6 cellular contexts compared by ENCODE assay signal in the genomic region with DNA sequence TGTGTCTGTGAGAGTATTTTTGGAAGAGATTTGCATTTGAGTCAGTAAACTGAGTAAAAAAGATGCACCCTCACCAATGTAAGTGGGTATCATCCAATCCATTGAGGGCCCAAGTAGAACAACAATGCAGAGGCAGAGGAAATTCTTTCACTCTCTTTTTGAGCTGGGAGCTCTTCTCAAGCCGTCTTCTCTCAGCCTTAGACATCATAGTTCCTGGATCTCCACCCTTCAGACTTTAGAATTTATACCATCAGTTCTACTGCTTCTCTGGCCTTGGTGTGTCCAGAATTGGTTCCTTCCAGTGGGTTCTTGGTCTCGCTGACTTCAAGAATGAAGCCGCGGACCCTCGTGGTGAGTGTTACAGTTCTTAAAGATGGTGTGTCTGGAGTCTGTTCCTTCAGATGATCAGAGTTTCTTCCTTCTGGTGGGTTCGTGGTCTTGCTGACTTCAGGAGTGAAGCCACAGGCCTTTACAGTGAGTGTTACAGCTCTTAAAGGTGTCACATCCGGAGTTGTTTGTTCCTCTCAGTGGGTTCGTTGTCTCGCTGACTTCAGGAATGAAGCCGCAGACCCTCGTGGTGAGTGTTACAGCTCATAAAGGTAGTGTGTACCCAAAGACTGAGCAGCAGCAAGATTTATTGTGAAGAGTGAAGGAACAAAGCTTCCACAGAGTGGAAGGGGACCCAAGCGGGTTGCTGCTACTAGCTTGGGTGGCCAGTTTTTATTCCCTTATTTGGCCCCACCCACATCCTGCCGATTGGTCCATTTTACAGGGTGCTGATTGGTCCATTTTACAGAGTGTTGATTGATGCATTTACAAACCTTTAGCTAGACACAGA.
DNase-seq lines count a peak whose midpoint lies in the region; ATAC-seq and TF ChIP-seq lines count a peak whose summit lies in the region.
"Not testable (repeated sequence)": the region's sequence is repeated elsewhere in the genome, so short reads cannot be mapped to it uniquely, and the experiment has no call there.

No MANE protein-coding gene starts in this region.

- not testable (repeated sequence) for H3K14ac ChIP-seq in IMR-90 (replicated peaks; ENCODE audit: low read depth, low read length)

- not testable (repeated sequence) for H2AFZ ChIP-seq in IMR-90 (replicated peaks; ENCODE audit: low read length, poor library complexity)

- not testable (repeated sequence) for BruUV-seq in IMR-90 (replicated peaks; lab: Mats Ljungman, UMichigan)

- H3K27me3 Mint-ChIP-seq in activated CD8-positive, alpha-beta T cell treated with anti-CD3 and anti-CD28 coated beads, Interleukin-2, amount 10 ng/mL, durations not matched to agents 7 days and 5 days (ENCODE audit: low read depth); activated naive CD8-positive, alpha-beta T cell treated with anti-CD3 and anti-CD28 coated beads for 36 hours; naive thymus-derived CD8-positive, alpha-beta T cell: not testable (repeated sequence)
- H3K27me3 Mint-ChIP-seq in central memory CD8-positive, alpha-beta T cell: peaks cover 12% of the 10 kb centered on the region

- H3K27ac Mint-ChIP-seq in activated CD8-positive, alpha-beta T cell treated with anti-CD3 and anti-CD28 coated beads, Interleukin-2, amount 10 ng/mL, durations not matched to agents 7 days and 5 days: peak overlapping the region; percentile 72
- H3K27ac Mint-ChIP-seq in activated naive CD8-positive, alpha-beta T cell treated with anti-CD3 and anti-CD28 coated beads for 36 hours: peak overlapping the region; percentile 59
- H3K27ac Mint-ChIP-seq in central memory CD8-positive, alpha-beta T cell (ENCODE audit: low read depth): peak overlapping the region; percentile 55
- peak overlapping the region in 6 of 10 donors; percentile 51 to 79 (median 58) for H3K27ac Mint-ChIP-seq in naive thymus-derived CD8-positive, alpha-beta T cell

- H2BK20ac ChIP-seq in IMR-90 (ENCODE audit: low read depth, low read length): 0 out of 2 replicates have a peak overlapping the region, but pooled peaks have one; percentile 28

- CTCF ChIA-PET in IMR-90 (lab: Yijun Ruan, JAX): interaction anchor here (1.3 kb wide), 1 partner anchor 420 kb away, joined by 4 read pairs; no protein-coding TSS in a partner anchor
- CTCF ChIA-PET in activated CD8-positive, alpha-beta T cell treated with anti-CD3 and anti-CD28 coated beads, Interleukin-2, amount 10 ng/mL, durations not matched to agents 7 days and 5 days (lab: Charles Lee): not testable (repeated sequence)

- H3K4me1 Mint-ChIP-seq in activated CD8-positive, alpha-beta T cell treated with anti-CD3 and anti-CD28 coated beads, Interleukin-2, amount 10 ng/mL, durations not matched to agents 7 days and 5 days (ENCODE audit: low read depth); activated naive CD8-positive, alpha-beta T cell treated with anti-CD3 and anti-CD28 coated beads for 36 hours; central memory CD8-positive, alpha-beta T cell; naive thymus-derived CD8-positive, alpha-beta T cell: not testable (repeated sequence)

- H3K4me1 ChIP-seq in IMR-90 (ENCODE audit: control insufficient read depth, insufficient read depth, low read length); spleen: not testable (repeated sequence)

- ATAC-seq in IMR-90 (ENCODE audit: low read depth): not testable (repeated sequence)
- ATAC-seq in activated CD8-positive, alpha-beta T cell treated with anti-CD3 and anti-CD28 coated beads, Interleukin-2, amount 10 ng/mL, durations not matched to agents 7 days and 5 days: peak; percentile 53
- peak; percentile 81 for ATAC-seq in central memory CD8-positive, alpha-beta T cell (replicated peaks; ENCODE audit: extremely low read depth, poor library complexity, severe bottlenecking)
- peak in 1 of 2 donors; percentile 55 for ATAC-seq in naive thymus-derived CD8-positive, alpha-beta T cell

- intact Hi-C loops in IMR-90 (cut with micrococcal nuclease); spleen (cut with DNase I; ENCODE audit: low total_unique reads): not testable (repeated sequence)

- H3K79me1 ChIP-seq in IMR-90 (ENCODE audit: low read depth in 1 of 2, low read length in 2 of 2): not testable (repeated sequence)

- not testable (repeated sequence) for H3K9me3 Mint-ChIP-seq in activated CD8-positive, alpha-beta T cell treated with anti-CD3 and anti-CD28 coated beads, Interleukin-2, amount 10 ng/mL, durations not matched to agents 7 days and 5 days (ENCODE audit: insufficient read depth); activated naive CD8-positive, alpha-beta T cell treated with anti-CD3 and anti-CD28 coated beads for 36 hours; central memory CD8-positive, alpha-beta T cell; naive thymus-derived CD8-positive, alpha-beta T cell

- 96% methylated on average over 8 of the region's 13 CpGs; no CpG with 5 or more reads in 1 of the 2 experiments for WGBS in IMR-90 (ENCODE audit: extremely low coverage in 2 of 2, insufficient read length in 1 of 2), 2 experiments
- 88 to 94% (median 91%) methylated on average over 13 of the region's 13 CpGs for WGBS in spleen, 5 donors

- not testable (repeated sequence) for H3K4me2 ChIP-seq in IMR-90 (ENCODE audit: low read depth, low read length)

- POLR2A ChIA-PET in IMR-90 (lab: Charles Lee; ENCODE audit: unreplicated experiment); activated CD8-positive, alpha-beta T cell treated with anti-CD3 and anti-CD28 coated beads, Interleukin-2, amount 10 ng/mL, durations not matched to agents 7 days and 5 days (lab: Charles Lee); naive thymus-derived CD8-positive, alpha-beta T cell (lab: Charles Lee): not testable (repeated sequence)

- not testable (repeated sequence) for H3K9me1 ChIP-seq in IMR-90 (ENCODE audit: insufficient read depth, low read length)

- H4K5ac ChIP-seq in IMR-90 (ENCODE audit: low read depth, low read length): not testable (repeated sequence)

- peak overlapping the region; percentile 30; the same call in 1 of the 2 replicates for H2BK120ac ChIP-seq in IMR-90 (ENCODE audit: low read depth, low read length)

- H3K56ac ChIP-seq in IMR-90 (ENCODE audit: extremely low read depth, insufficient read depth, low read length): not testable (repeated sequence)

- TF ChIP-seq POLR2A in IMR-90 (IDR thresholded peaks at IDR 0.05; ENCODE audit: low read depth, low read length); spleen (IDR thresholded peaks at IDR 0.05): not testable (repeated sequence)

- not testable (repeated sequence) for H3K36me3 Mint-ChIP-seq in activated CD8-positive, alpha-beta T cell treated with anti-CD3 and anti-CD28 coated beads, Interleukin-2, amount 10 ng/mL, durations not matched to agents 7 days and 5 days (ENCODE audit: low read depth); activated naive CD8-positive, alpha-beta T cell treated with anti-CD3 and anti-CD28 coated beads for 36 hours; central memory CD8-positive, alpha-beta T cell (ENCODE audit: insufficient read depth); naive thymus-derived CD8-positive, alpha-beta T cell

- not testable (repeated sequence) for H3K4me3 Mint-ChIP-seq in activated CD8-positive, alpha-beta T cell treated with anti-CD3 and anti-CD28 coated beads, Interleukin-2, amount 10 ng/mL, durations not matched to agents 7 days and 5 days; activated naive CD8-positive, alpha-beta T cell treated with anti-CD3 and anti-CD28 coated beads for 36 hours
- H3K4me3 Mint-ChIP-seq in central memory CD8-positive, alpha-beta T cell: peak overlapping the region; percentile 20
- H3K4me3 Mint-ChIP-seq in naive thymus-derived CD8-positive, alpha-beta T cell: peak overlapping the region in 4 of 10 donors; percentile 37 to 64 (median 46)

- in situ Hi-C loops in IMR-90 (cut with MboI; ENCODE audit: low sequenced_read_pairs): loop anchor here (25.0 kb wide), 1 partner anchor 1286 kb away; no protein-coding TSS in a partner anchor

- not testable (repeated sequence) for H3K18ac ChIP-seq in IMR-90 (ENCODE audit: low read depth, low read length)

- H3K4ac ChIP-seq in IMR-90 (ENCODE audit: low read depth, low read length): peak overlapping the region; percentile 12; the same call in 1 of the 2 replicates

- not testable (repeated sequence) for H3K4me3 ChIP-seq in IMR-90 (ENCODE audit: insufficient read depth, low read depth, low read length); spleen

- not testable (repeated sequence) for H3K36me3 ChIP-seq in IMR-90 (ENCODE audit: control insufficient read depth, insufficient read depth, low read length); spleen

- TF ChIP-seq CTCF in IMR-90 (conservative IDR thresholded peaks at IDR 0.05; ENCODE audit: low read depth, low read length); spleen (IDR thresholded peaks at IDR 0.05 in 8 of 11, conservative IDR thresholded peaks at IDR 0.05 in 3 of 11): not testable (repeated sequence)

- H4K8ac ChIP-seq in IMR-90 (ENCODE audit: low read depth in 2 of 2, low read length in 2 of 2): not testable (repeated sequence)

- H2AK5ac ChIP-seq in IMR-90 (ENCODE audit: low read depth, low read length): peak overlapping the region; percentile 4; the same call in 1 of the 2 replicates

- not testable (repeated sequence) for H3K27ac ChIP-seq in IMR-90 (ENCODE audit: insufficient read depth, low read length); spleen

- H3K23ac ChIP-seq in IMR-90 (ENCODE audit: low read depth, low read length): not testable (repeated sequence)

- H3K9ac ChIP-seq in IMR-90 (ENCODE audit: low read depth, low read length): not testable (repeated sequence)

- not testable (repeated sequence) for DNase-seq in IMR-90
- peak; percentile 27 for DNase-seq in activated CD8-positive, alpha-beta T cell treated with anti-CD3 and anti-CD28 coated beads, Interleukin-2, amount 10 ng/mL, durations not matched to agents 7 days and 5 days
- DNase-seq in activated naive CD8-positive, alpha-beta T cell treated with anti-CD3 and anti-CD28 coated beads for 36 hours: peak; percentile 8
- peak in 1 of 2 donors; percentile 45 for DNase-seq in central memory CD8-positive, alpha-beta T cell (ENCODE audit: low spot score in 2 of 2)
- peak in 4 of 10 donors; percentile 8 to 32 (median 23) for DNase-seq in naive thymus-derived CD8-positive, alpha-beta T cell
- peak; percentile 29 for DNase-seq in spleen

- H4K20me1 ChIP-seq in IMR-90 (ENCODE audit: insufficient read depth, low read length): not testable (repeated sequence)

- H4K91ac ChIP-seq in IMR-90 (ENCODE audit: insufficient read depth, low read depth, low read length): peak overlapping the region; percentile 33

- not testable (repeated sequence) for H2AK9ac ChIP-seq in IMR-90 (replicated peaks; ENCODE audit: low read depth, low read length, poor library complexity)

- not testable (repeated sequence) for H3K27me3 ChIP-seq in IMR-90 (ENCODE audit: control insufficient read depth, insufficient read depth, low read length); spleen (replicated peaks in 1 of 7)

- not testable (repeated sequence) for H2BK5ac ChIP-seq in IMR-90 (ENCODE audit: low read depth, low read length, poor library complexity, severe bottlenecking)

- dilution Hi-C loops in IMR-90 (cut with HindIII; ENCODE audit: low sequenced_read_pairs, unreplicated experiment): not testable (repeated sequence)

- H3K9me3 ChIP-seq in IMR-90 (ENCODE audit: control insufficient read depth, insufficient read depth, low read length); spleen: not testable (repeated sequence)

- not testable (repeated sequence) for H2BK15ac ChIP-seq in IMR-90 (ENCODE audit: low read depth, low read length)

- TF ChIP-seq RAD21 in IMR-90 (IDR thresholded peaks at IDR 0.05; ENCODE audit: low read length): not testable (repeated sequence)
